Comparison of ENCODE assay signal across 9 cellular contexts in genomic region chr18:3869848-3870247, GRCh38.
DNase-seq lines count a peak whose midpoint lies in the region; ATAC-seq and TF ChIP-seq lines count a peak whose summit lies in the region.
"Had no signal": no experiment of that assay in that cellular context is flagged by ENCODE, and none has a peak within 500 bp of the region (broad histone marks: within the 10 kb centered on the region; RNA-seq: fewer than 3 reads in every experiment).

No MANE protein-coding gene starts in this region.

- no peaks in the 10 kb centered on the region for H3K9me3 ChIP-seq in adrenal gland (replicated peaks in 1 of 3)
- H3K9me3 ChIP-seq: SJSA1 had no signal

- peak; percentile 23 to 77 (median 68) for TF ChIP-seq CTCF in adrenal gland (IDR thresholded peaks at IDR 0.05)

- intact Hi-C loops in adrenal gland (cut with DNase I): loop anchor here (5.0 to 10.0 kb wide), 3 partner anchors 98 to 168 kb away; no protein-coding TSS in a partner anchor

- no peaks in the 10 kb centered on the region for H3K36me3 ChIP-seq in adrenal gland (replicated peaks in 1 of 2)
- H3K36me3 ChIP-seq: SJSA1 had no signal

- WGBS in adrenal gland, 4 donors: 15 to 26% (median 25%) methylated on average over 2 of the region's 2 CpGs

- H3K27me3 ChIP-seq in adrenal gland: no peaks in the 10 kb centered on the region

- no peak overlapping the region for H3K27ac ChIP-seq in adrenal gland
- H3K27ac ChIP-seq: SJSA1 had no signal

- no peak for TF ChIP-seq POLR2A in adrenal gland (IDR thresholded peaks at IDR 0.05)

- peaks cover 0 to 2% of the 10 kb centered on the region in 2 donors for H3K4me1 ChIP-seq in adrenal gland (replicated peaks in 1 of 2)
- H3K4me1 ChIP-seq: SJSA1 had no signal

- peak; percentile 54 for DNase-seq in GM03348 (ENCODE audit: low spot score)
- peak; percentile 55 for DNase-seq in NCI-H1417 treated with DMSO at 0.1 percent for 48 hours (lab: John Stamatoyannopoulos, UW)
- DNase-seq in adrenal gland: peak in 2 of 7 donors; percentile 22 to 36
- DNase-seq in kidney glomerular epithelial cell (lab: John Stamatoyannopoulos, UW): peak; percentile 76

- ATAC-seq in HG02885 (IDR thresholded peaks at IDR 0.05; ENCODE audit: poor library complexity, unreplicated experiment): no peak
- ATAC-seq in HG03460 (IDR thresholded peaks at IDR 0.05; ENCODE audit: unreplicated experiment): no peak
- ATAC-seq in HG02938 (IDR thresholded peaks at IDR 0.05; ENCODE audit: unreplicated experiment): no peak
- ATAC-seq in HG03139 (IDR thresholded peaks at IDR 0.05; ENCODE audit: unreplicated experiment): no peak

- H3K4me3 ChIP-seq in adrenal gland: no peak overlapping the region
- H3K4me3 ChIP-seq: SJSA1 had no signal
